In genomic region chr1:230426246-230427101, GRCh38 we compare ENCODE assay signal across 8 cellular contexts. TPM values are rescaled to one million over a fixed set of nuclear protein-coding genes. Genes with fewer than 3 reads are reported as not detected.
DNase-seq lines count a peak whose midpoint lies in the region; ATAC-seq, FAIRE-seq and TF ChIP-seq lines count a peak whose summit lies in the region.

A gene with protein sequence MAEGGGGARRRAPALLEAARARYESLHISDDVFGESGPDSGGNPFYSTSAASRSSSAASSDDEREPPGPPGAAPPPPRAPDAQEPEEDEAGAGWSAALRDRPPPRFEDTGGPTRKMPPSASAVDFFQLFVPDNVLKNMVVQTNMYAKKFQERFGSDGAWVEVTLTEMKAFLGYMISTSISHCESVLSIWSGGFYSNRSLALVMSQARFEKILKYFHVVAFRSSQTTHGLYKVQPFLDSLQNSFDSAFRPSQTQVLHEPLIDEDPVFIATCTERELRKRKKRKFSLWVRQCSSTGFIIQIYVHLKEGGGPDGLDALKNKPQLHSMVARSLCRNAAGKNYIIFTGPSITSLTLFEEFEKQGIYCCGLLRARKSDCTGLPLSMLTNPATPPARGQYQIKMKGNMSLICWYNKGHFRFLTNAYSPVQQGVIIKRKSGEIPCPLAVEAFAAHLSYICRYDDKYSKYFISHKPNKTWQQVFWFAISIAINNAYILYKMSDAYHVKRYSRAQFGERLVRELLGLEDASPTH (minus strand): TSS chr1:230426332. CDS start chr1:230425928, 404 bp downstream.

- peak within 1 kb of the TSS; percentile 19 to 81 (median 56) for H3K4me3 ChIP-seq in heart left ventricle

- H3K36me3 ChIP-seq in heart left ventricle = no peaks in the 10 kb centered on the region

- intact Hi-C loops in heart left ventricle (cut with DNase I) (no loop called here), posterior vena cava (cut with DNase I) (no loop called here)

- H3K9me3 ChIP-seq in heart left ventricle = no peaks in the 10 kb centered on the region

- no peak for FAIRE-seq in H54 (lab: Jason Lieb, UNC)
- FAIRE-seq in urothelium cell line (lab: Jason Lieb, UNC) = no peak

- H3K27me3 ChIP-seq in heart left ventricle = peaks cover 0 to 59% (median 26%) of the 10 kb centered on the region in 9 donors

- DNase-seq in EL (peak; percentile 58), H54 (ENCODE audit: insufficient read length, low spot score) (peak; percentile 35), M059J (ENCODE audit: low read depth) (peak; percentile 61), SK-N-DZ (ENCODE audit: low spot score) (peak; percentile 68), heart left ventricle (peak; percentile 67 to 84 (median 75)), posterior vena cava (ENCODE audit: low spot score) (peak; percentile 88), urothelium cell line (ENCODE audit: low spot score) (peak; percentile 90)
- peak; percentile 3 for DNase-seq in activated naive CD8-positive, alpha-beta T cell treated with anti-CD3 and anti-CD28 coated beads, Interleukin-2, amount 50 U/mL, for 16 hours (ENCODE audit: low read depth, low spot score)

- no peak within 1 kb of the TSS for H3K27ac ChIP-seq in heart left ventricle

- TF ChIP-seq CTCF in heart left ventricle (IDR thresholded peaks at IDR 0.05) = peak in 3 of 12 donors; percentile 9 to 11 (median 9)

- peak; percentile 78 to 97 (median 94) for ATAC-seq in heart left ventricle

- TF ChIP-seq POLR2A in H54 (IDR thresholded peaks at IDR 0.05; ENCODE audit: low read depth, low read length) = no peak
- TF ChIP-seq POLR2A in heart left ventricle (IDR thresholded peaks at IDR 0.05) = no peak

- H3K4me1 ChIP-seq in heart left ventricle = peaks cover 0 to 25% (median 11%) of the 10 kb centered on the region in 12 donors

- 1 to 7% (median 2%) methylated on average over 24 to 93 of the region's 93 CpGs for WGBS in heart left ventricle, 4 donors

RNA-seq across cellular contexts. Expression of the gene that starts here (rescaled TPM):
- total RNA-seq in M059J (2014; rRNA removed; shearing (Covaris generic)) = 0.76 and 0.98 TPM in 2 replicates
- polyA plus RNA-seq in SK-N-DZ (2014; cell fraction: cytosol; rRNA removed) = 4.6 and 10.4 TPM in 2 replicates
- 3.4 and 5.5 TPM in 2 replicates for polyA plus RNA-seq in SK-N-DZ (2014; cell fraction: nucleus; rRNA removed)
- 10 to 100 TPM in 2 of 9 donors, 1 to 10 TPM in 7; 2.8 to 16.1 (median 7.0) TPM for total RNA-seq in heart left ventricle
- polyA plus RNA-seq in heart left ventricle = 1 to 10 TPM; 1.3 to 2.0 TPM
- total RNA-seq in posterior vena cava = under 1 TPM; 0.43 to 0.56 TPM

Comparison
In these comparisons a context has a peak if more than half of its experiments do, and no peak if none do; other contexts are left out.
1. Peak in DNase-seq in M059J; RNA of the gene not detected or under 1 TPM.
2. Peak in DNase-seq in posterior vena cava; RNA of the gene not detected or under 1 TPM.
3. DNase-seq: peak in every context shown above with its lines; median percentile 90 in urothelium cell line; 88 in posterior vena cava; 75 in heart left ventricle; 68 in SK-N-DZ; 61 in M059J; 58 in EL; 35 in H54; 3 in activated naive CD8-positive, alpha-beta T cell treated with anti-CD3 and anti-CD28 coated beads, Interleukin-2, amount 50 U/mL, for 16 hours.